8 cellular contexts compared by ENCODE assay signal in the genomic region with DNA sequence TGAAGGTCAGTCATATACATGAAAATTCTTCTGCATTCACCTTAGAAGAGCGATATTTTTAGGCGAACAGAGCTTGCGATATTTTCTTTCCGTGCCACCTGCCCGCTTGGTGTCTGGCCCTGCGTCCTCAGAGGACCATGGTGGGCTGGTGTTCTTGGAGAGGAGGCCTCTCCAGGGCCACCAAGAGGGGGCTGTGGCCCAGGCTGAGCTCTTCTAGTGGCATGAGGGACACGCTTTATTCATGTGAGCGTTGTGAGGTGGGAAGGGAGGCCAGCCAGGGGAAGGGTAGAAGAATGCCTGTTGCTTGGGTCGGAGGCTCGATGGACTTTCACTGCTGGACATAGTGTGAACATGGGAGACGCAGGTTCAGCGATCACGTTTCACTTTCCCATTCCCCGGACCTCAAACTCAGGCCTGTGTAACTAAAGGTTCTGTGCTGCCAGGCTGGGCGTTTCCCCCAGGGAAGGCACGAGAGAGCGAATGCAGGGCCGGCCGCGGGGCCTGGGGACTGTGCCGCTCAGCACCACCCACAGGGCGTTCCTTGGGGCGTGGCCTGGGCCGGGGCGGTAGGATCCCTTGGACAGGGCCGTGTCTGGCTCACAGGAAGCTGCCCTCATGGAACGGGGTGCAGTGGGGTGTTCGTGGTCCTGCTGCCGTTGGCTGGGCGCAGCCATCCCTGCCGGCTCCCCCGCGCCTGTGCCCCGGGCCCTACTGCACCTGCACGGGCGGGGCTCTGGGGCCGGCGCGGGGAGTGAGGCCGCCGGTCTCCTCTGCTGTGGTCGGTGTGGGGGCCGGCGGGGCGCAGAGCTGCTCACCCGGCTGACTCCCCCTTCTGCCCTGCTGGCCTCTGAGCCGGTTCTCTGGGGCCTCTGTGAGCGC. TPM values are rescaled to one million over a fixed set of nuclear protein-coding genes. Genes with fewer than 3 reads are reported as not detected.
DNase-seq lines count a peak whose midpoint lies in the region; ATAC-seq and TF ChIP-seq lines count a peak whose summit lies in the region.

No MANE protein-coding gene starts in this region.

- DNase-seq in LHCN-M2 (ENCODE audit: low read depth) (peak; percentile 5), left cardiac atrium (peak; percentile 90), posterior vena cava (ENCODE audit: low spot score) (peak; percentile 96), ureter (ENCODE audit: low spot score) (peak; percentile 91)
- peak; percentile 84 for DNase-seq in activated naive CD8-positive, alpha-beta T cell treated with anti-CD3 and anti-CD28 coated beads for 36 hours

- intact Hi-C loops in left cardiac atrium (cut with DNase I): loop anchor here in 1 of 2 donors (10.0 kb wide), 1 partner anchor 259 kb away; no protein-coding TSS in a partner anchor
- intact Hi-C loops in posterior vena cava (cut with DNase I): no loop called here

- H3K9me3 Mint-ChIP-seq in activated naive CD8-positive, alpha-beta T cell treated with anti-CD3 and anti-CD28 coated beads for 36 hours: no peaks in the 10 kb centered on the region

- no peaks in the 10 kb centered on the region for H3K36me3 ChIP-seq in DOHH2 (ENCODE audit: control insufficient read depth, low read length)

- H3K27ac Mint-ChIP-seq in activated naive CD8-positive, alpha-beta T cell treated with anti-CD3 and anti-CD28 coated beads for 36 hours: peak overlapping the region; percentile 90

- no peaks in the 10 kb centered on the region for H3K9me3 ChIP-seq in DOHH2 (ENCODE audit: control insufficient read depth, insufficient read depth, low read length)

- H3K27ac ChIP-seq in DOHH2 (ENCODE audit: low read depth, low read length): peak overlapping the region; percentile 70

- no peaks in the 10 kb centered on the region for H3K27me3 ChIP-seq in DOHH2 (ENCODE audit: control insufficient read depth, low read length)

- peak overlapping the region; percentile 86 for H3K4me2 ChIP-seq in DOHH2 (ENCODE audit: low read length)

- no peaks in the 10 kb centered on the region for H3K9me2 ChIP-seq in DOHH2 (replicated peaks; ENCODE audit: control insufficient read depth, low read length)

- TF ChIP-seq CTCF in DOHH2 (IDR thresholded peaks at IDR 0.05; ENCODE audit: low read depth, low read length, poor library complexity, severe bottlenecking): no peak

- H3F3A ChIP-seq in DOHH2 (ENCODE audit: control insufficient read depth, insufficient read depth): peaks cover 5% of the 10 kb centered on the region

- H3K79me2 ChIP-seq in DOHH2 (ENCODE audit: control insufficient read depth, low read length): no peaks in the 10 kb centered on the region

- no peaks in the 10 kb centered on the region for H4K20me1 ChIP-seq in DOHH2 (ENCODE audit: control insufficient read depth, insufficient read depth, low read depth, low read length)

- H3K27me3 Mint-ChIP-seq in activated naive CD8-positive, alpha-beta T cell treated with anti-CD3 and anti-CD28 coated beads for 36 hours: no peaks in the 10 kb centered on the region

- peaks cover 27% of the 10 kb centered on the region for H3K4me1 ChIP-seq in DOHH2 (ENCODE audit: control insufficient read depth, low read length)

- H3K4me3 Mint-ChIP-seq in activated naive CD8-positive, alpha-beta T cell treated with anti-CD3 and anti-CD28 coated beads for 36 hours: peak overlapping the region; percentile 90

- no peaks in the 10 kb centered on the region for H3K36me3 Mint-ChIP-seq in activated naive CD8-positive, alpha-beta T cell treated with anti-CD3 and anti-CD28 coated beads for 36 hours

- ATAC-seq in GM21825 (IDR thresholded peaks at IDR 0.05; ENCODE audit: unreplicated experiment) (peak; percentile 84), SK-N-SH treated with all-trans-retinoic acid at 6 μM for 48 hours (peak; percentile 96), left cardiac atrium (peak; percentile 97 to 98)

- H3K4me3 ChIP-seq in DOHH2 (ENCODE audit: low read length): peak overlapping the region; percentile 84

- peaks cover 13% of the 10 kb centered on the region for H3K4me1 Mint-ChIP-seq in activated naive CD8-positive, alpha-beta T cell treated with anti-CD3 and anti-CD28 coated beads for 36 hours

TF ChIP-seq in SK-N-SH treated with all-trans-retinoic acid at 6 μM for 48 hours, 23 proteins besides CTCF, POLR2A, EP300 and RAD21 (continues in another document):
- TF ChIP-seq ARNTL (CRISPR knock-in tag; IDR thresholded peaks at IDR 0.05; ENCODE audit: borderline replicate concordance, low read depth) (no peak), GLIS3 (CRISPR knock-in tag; IDR thresholded peaks at IDR 0.05) (no peak), ZFP30 (CRISPR knock-in tag; IDR thresholded peaks at IDR 0.05) (no peak), BACH2 (CRISPR knock-in tag; IDR thresholded peaks at IDR 0.05; ENCODE audit: borderline replicate concordance) (no peak), RARB (CRISPR knock-in tag; IDR thresholded peaks at IDR 0.05) (no peak), TOX (CRISPR knock-in tag; IDR thresholded peaks at IDR 0.05; ENCODE audit: borderline replicate concordance) (no peak), ISL1 (CRISPR knock-in tag; IDR thresholded peaks at IDR 0.05) (no peak), ZC3H10 (CRISPR knock-in tag; IDR thresholded peaks at IDR 0.05) (no peak), CSDC2 (CRISPR knock-in tag; IDR thresholded peaks at IDR 0.05) (no peak), ESRRG (CRISPR knock-in tag; IDR thresholded peaks at IDR 0.05) (no peak), PPARA (CRISPR knock-in tag; IDR thresholded peaks at IDR 0.05; ENCODE audit: borderline replicate concordance) (no peak), SNAI2 (CRISPR knock-in tag; IDR thresholded peaks at IDR 0.05) (no peak), ZNF565 (CRISPR knock-in tag; conservative IDR thresholded peaks at IDR 0.05; ENCODE audit: low read depth) (no peak), OSR1 (CRISPR knock-in tag; IDR thresholded peaks at IDR 0.05) (no peak), ZNF8 (CRISPR knock-in tag; IDR thresholded peaks at IDR 0.05) (no peak)
- TF ChIP-seq, protein P1, sequence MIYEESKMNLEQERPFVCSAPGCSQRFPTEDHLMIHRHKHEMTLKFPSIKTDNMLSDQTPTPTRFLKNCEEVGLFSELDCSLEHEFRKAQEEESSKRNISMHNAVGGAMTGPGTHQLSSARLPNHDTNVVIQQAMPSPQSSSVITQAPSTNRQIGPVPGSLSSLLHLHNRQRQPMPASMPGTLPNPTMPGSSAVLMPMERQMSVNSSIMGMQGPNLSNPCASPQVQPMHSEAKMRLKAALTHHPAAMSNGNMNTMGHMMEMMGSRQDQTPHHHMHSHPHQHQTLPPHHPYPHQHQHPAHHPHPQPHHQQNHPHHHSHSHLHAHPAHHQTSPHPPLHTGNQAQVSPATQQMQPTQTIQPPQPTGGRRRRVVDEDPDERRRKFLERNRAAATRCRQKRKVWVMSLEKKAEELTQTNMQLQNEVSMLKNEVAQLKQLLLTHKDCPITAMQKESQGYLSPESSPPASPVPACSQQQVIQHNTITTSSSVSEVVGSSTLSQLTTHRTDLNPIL (CRISPR knock-in tag; IDR thresholded peaks at IDR 0.05; ENCODE audit: low read depth): no peak
- TF ChIP-seq, protein P2, sequence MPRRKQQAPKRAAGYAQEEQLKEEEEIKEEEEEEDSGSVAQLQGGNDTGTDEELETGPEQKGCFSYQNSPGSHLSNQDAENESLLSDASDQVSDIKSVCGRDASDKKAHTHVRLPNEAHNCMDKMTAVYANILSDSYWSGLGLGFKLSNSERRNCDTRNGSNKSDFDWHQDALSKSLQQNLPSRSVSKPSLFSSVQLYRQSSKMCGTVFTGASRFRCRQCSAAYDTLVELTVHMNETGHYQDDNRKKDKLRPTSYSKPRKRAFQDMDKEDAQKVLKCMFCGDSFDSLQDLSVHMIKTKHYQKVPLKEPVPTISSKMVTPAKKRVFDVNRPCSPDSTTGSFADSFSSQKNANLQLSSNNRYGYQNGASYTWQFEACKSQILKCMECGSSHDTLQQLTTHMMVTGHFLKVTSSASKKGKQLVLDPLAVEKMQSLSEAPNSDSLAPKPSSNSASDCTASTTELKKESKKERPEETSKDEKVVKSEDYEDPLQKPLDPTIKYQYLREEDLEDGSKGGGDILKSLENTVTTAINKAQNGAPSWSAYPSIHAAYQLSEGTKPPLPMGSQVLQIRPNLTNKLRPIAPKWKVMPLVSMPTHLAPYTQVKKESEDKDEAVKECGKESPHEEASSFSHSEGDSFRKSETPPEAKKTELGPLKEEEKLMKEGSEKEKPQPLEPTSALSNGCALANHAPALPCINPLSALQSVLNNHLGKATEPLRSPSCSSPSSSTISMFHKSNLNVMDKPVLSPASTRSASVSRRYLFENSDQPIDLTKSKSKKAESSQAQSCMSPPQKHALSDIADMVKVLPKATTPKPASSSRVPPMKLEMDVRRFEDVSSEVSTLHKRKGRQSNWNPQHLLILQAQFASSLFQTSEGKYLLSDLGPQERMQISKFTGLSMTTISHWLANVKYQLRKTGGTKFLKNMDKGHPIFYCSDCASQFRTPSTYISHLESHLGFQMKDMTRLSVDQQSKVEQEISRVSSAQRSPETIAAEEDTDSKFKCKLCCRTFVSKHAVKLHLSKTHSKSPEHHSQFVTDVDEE (CRISPR knock-in tag; IDR thresholded peaks at IDR 0.05): no peak
- TF ChIP-seq, protein P3, sequence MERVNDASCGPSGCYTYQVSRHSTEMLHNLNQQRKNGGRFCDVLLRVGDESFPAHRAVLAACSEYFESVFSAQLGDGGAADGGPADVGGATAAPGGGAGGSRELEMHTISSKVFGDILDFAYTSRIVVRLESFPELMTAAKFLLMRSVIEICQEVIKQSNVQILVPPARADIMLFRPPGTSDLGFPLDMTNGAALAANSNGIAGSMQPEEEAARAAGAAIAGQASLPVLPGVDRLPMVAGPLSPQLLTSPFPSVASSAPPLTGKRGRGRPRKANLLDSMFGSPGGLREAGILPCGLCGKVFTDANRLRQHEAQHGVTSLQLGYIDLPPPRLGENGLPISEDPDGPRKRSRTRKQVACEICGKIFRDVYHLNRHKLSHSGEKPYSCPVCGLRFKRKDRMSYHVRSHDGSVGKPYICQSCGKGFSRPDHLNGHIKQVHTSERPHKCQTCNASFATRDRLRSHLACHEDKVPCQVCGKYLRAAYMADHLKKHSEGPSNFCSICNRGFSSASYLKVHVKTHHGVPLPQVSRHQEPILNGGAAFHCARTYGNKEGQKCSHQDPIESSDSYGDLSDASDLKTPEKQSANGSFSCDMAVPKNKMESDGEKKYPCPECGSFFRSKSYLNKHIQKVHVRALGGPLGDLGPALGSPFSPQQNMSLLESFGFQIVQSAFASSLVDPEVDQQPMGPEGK (CRISPR knock-in tag; IDR thresholded peaks at IDR 0.05; ENCODE audit: borderline replicate concordance): no peak

RNA-seq across cellular contexts. Expression of a gene that starts 40.7 kb away (rescaled TPM):
- total RNA-seq in LHCN-M2 (2014; rRNA removed) (139 and 169 TPM in 2 replicates), left cardiac atrium (10 to 100 TPM; 46.6 to 51.7 TPM), posterior vena cava (10 to 100 TPM; 56.5 to 65.9 TPM), ureter (73.4 TPM)
- 99.3 TPM for polyA plus RNA-seq in LHCN-M2 (2012)
- 10 to 100 TPM; 90.0 to 91.6 TPM for total RNA-seq in activated naive CD8-positive, alpha-beta T cell treated with anti-CD3 and anti-CD28 coated beads for 36 hours

RNA-seq across cellular contexts. Expression of a gene that starts 59.6 kb away (rescaled TPM):
- total RNA-seq in LHCN-M2 (2014; rRNA removed) (not detected in 2 replicates), left cardiac atrium (under 1 TPM in 1 of 2 donors, not detected in 1; 0.06 TPM), posterior vena cava (under 1 TPM; 0.10 to 0.19 TPM), ureter (0.57 TPM)
- polyA plus RNA-seq in LHCN-M2 (2012): not detected
- not detected for total RNA-seq in activated naive CD8-positive, alpha-beta T cell treated with anti-CD3 and anti-CD28 coated beads for 36 hours

Comparison
In these comparisons a context has a peak if more than half of its experiments do, and no peak if none do; other contexts are left out.
1. Peak in every context shown above with its lines: DNase-seq, ATAC-seq, H3K4me3 ChIP-seq and H3K27ac ChIP-seq.
2. DNase-seq: peak in every context shown above with its lines; median percentile 96 in posterior vena cava; 91 in ureter; 90 in left cardiac atrium; 84 in activated naive CD8-positive, alpha-beta T cell treated with anti-CD3 and anti-CD28 coated beads for 36 hours; 5 in LHCN-M2.